ENCODE assay signal across 13 cellular contexts in the genomic region with DNA sequence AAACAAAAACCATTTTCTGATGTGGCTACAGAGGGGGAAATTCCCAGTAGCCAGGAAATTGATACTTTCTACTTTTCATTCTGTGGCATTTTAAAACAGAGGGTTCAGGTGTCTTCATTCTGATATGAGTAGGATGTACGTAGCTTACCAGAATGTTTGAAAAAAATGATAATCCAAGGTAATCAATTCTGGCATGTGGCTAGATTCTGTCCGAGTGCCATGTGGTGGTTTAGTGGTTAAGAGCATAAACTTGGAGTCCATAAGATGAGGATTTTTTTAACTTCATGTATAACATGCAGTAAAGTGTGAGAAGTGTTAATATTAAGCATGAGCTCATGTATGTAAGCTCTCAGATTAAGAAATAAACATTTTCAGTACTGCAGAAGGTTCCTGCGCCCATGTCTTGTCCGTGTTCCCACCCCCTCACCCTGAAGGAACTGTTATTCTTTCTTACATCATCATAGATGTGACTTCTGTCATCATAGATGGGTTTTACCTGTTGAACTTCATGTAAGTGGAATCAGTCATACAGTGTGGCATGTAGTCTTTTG. TPM values are rescaled to one million over a fixed set of nuclear protein-coding genes. Genes with fewer than 3 reads are reported as not detected.
DNase-seq lines count a peak whose midpoint lies in the region; ATAC-seq and TF ChIP-seq lines count a peak whose summit lies in the region.
"Had no signal": no experiment of that assay in that cellular context is flagged by ENCODE, and none has a peak within 500 bp of the region (broad histone marks: within the 10 kb centered on the region; RNA-seq: fewer than 3 reads in every experiment).

No MANE protein-coding gene starts in this region.

- peaks cover 18% of the 10 kb centered on the region for H3K36me3 Mint-ChIP-seq in activated CD8-positive, alpha-beta memory T cell treated with anti-CD3 and anti-CD28 coated beads, Interleukin-2, amount 10 ng/mL, durations not matched to agents 7 days and 5 days
- H3K36me3 Mint-ChIP-seq in activated naive CD8-positive, alpha-beta T cell treated with anti-CD3 and anti-CD28 coated beads for 36 hours, result peaks cover 52% of the 10 kb centered on the region
- peaks cover 5% of the 10 kb centered on the region for H3K36me3 Mint-ChIP-seq in stimulated activated memory B cell treated with anti-CD40 and anti-IgM and Interleukin-4, amounts not matched to agents 10 μg/mL and 1 μg/mL and 100 μg/mL, for 72 hours

- H3K27me3 Mint-ChIP-seq in activated CD8-positive, alpha-beta memory T cell treated with anti-CD3 and anti-CD28 coated beads, Interleukin-2, amount 10 ng/mL, durations not matched to agents 7 days and 5 days, result no peaks in the 10 kb centered on the region
- no peaks in the 10 kb centered on the region for H3K27me3 Mint-ChIP-seq in activated naive CD8-positive, alpha-beta T cell treated with anti-CD3 and anti-CD28 coated beads for 36 hours
- no peaks in the 10 kb centered on the region for H3K27me3 Mint-ChIP-seq in stimulated activated memory B cell treated with anti-CD40 and anti-IgM and Interleukin-4, amounts not matched to agents 10 μg/mL and 1 μg/mL and 100 μg/mL, for 72 hours

- peak overlapping the region; percentile 82 for H3K27ac Mint-ChIP-seq in activated CD8-positive, alpha-beta memory T cell treated with anti-CD3 and anti-CD28 coated beads, Interleukin-2, amount 10 ng/mL, durations not matched to agents 7 days and 5 days
- peak overlapping the region; percentile 97 for H3K27ac Mint-ChIP-seq in activated naive CD8-positive, alpha-beta T cell treated with anti-CD3 and anti-CD28 coated beads for 36 hours
- peak overlapping the region; percentile 47 for H3K27ac Mint-ChIP-seq in stimulated activated memory B cell treated with anti-CD40 and anti-IgM and Interleukin-4, amounts not matched to agents 10 μg/mL and 1 μg/mL and 100 μg/mL, for 72 hours

- H3K9me3 Mint-ChIP-seq in activated CD8-positive, alpha-beta memory T cell treated with anti-CD3 and anti-CD28 coated beads, Interleukin-2, amount 10 ng/mL, durations not matched to agents 7 days and 5 days (ENCODE audit: low read depth), result no peaks in the 10 kb centered on the region
- peaks cover 3% of the 10 kb centered on the region for H3K9me3 Mint-ChIP-seq in activated naive CD8-positive, alpha-beta T cell treated with anti-CD3 and anti-CD28 coated beads for 36 hours
- no peaks in the 10 kb centered on the region for H3K9me3 Mint-ChIP-seq in stimulated activated memory B cell treated with anti-CD40 and anti-IgM and Interleukin-4, amounts not matched to agents 10 μg/mL and 1 μg/mL and 100 μg/mL, for 72 hours

- no peak for TF ChIP-seq POLR2A in heart left ventricle (IDR thresholded peaks at IDR 0.05)

- peaks cover 0 to 78% (median 61%) of the 10 kb centered on the region in 12 donors for H3K4me1 ChIP-seq in heart left ventricle

- H3K9me3 ChIP-seq in heart left ventricle, result no peaks in the 10 kb centered on the region
- H3K9me3 ChIP-seq: adrenal gland, thyroid gland had no signal

- H3K27me3 ChIP-seq in heart left ventricle, result no peaks in the 10 kb centered on the region
- H3K27me3 ChIP-seq: adrenal gland, thyroid gland had no signal

- ATAC-seq in activated CD8-positive, alpha-beta memory T cell treated with anti-CD3 and anti-CD28 coated beads, Interleukin-2, amount 10 ng/mL, durations not matched to agents 7 days and 5 days, result no peak
- no peak for ATAC-seq in stimulated activated memory B cell treated with anti-CD40 and anti-IgM and Interleukin-4, amounts not matched to agents 10 μg/mL and 1 μg/mL and 100 μg/mL, for 72 hours
- ATAC-seq in HG02970 (IDR thresholded peaks at IDR 0.05; ENCODE audit: low FRiP score, unreplicated experiment), result no peak
- ATAC-seq in heart left ventricle, result no peak

- WGBS in heart left ventricle, 4 donors, result 70 to 77% (median 74%) methylated on average over 4 of the region's 4 CpGs

- no peak overlapping the region for H3K27ac ChIP-seq in heart left ventricle

- H3K36me3 ChIP-seq in heart left ventricle, result no peaks in the 10 kb centered on the region
- H3K36me3 ChIP-seq: adrenal gland, thyroid gland had no signal

- intact Hi-C loops in heart left ventricle (cut with DNase I), result loop anchor here in 4 of 10 donors (5.0 to 10.0 kb wide), 4 partner anchors 94 to 286 kb away; no protein-coding TSS in a partner anchor

- CTCF ChIA-PET in activated CD8-positive, alpha-beta memory T cell treated with anti-CD3 and anti-CD28 coated beads, Interleukin-2, amount 10 ng/mL, durations not matched to agents 7 days and 5 days (lab: Charles Lee), result interaction anchor here (1.2 to 3.2 kb wide), 6 partner anchors 9 to 215 kb away, joined by 3 to 13 read pairs (median 4); no protein-coding TSS in a partner anchor

- DNase-seq in activated CD8-positive, alpha-beta memory T cell treated with anti-CD3 and anti-CD28 coated beads, Interleukin-2, amount 10 ng/mL, durations not matched to agents 7 days and 5 days, result no peak
- no peak for DNase-seq in activated CD8-positive, alpha-beta memory T cell treated with anti-CD3 and anti-CD28 coated beads for 24 hours
- DNase-seq in NCI-H69 (lab: John Stamatoyannopoulos, UW) (peak; percentile 13), OCI-M2 (lab: John Stamatoyannopoulos, UW; ENCODE audit: unreplicated experiment) (no peak), heart left ventricle (no peak)
- DNase-seq in activated naive CD8-positive, alpha-beta T cell treated with anti-CD3 and anti-CD28 coated beads for 36 hours, result no peak
- DNase-seq: activated CD4-positive, alpha-beta T cell treated with anti-CD3 and anti-CD28 coated beads for 4 hours; GOT3; thyroid gland had no signal

- no peak overlapping the region for H3K4me3 ChIP-seq in heart left ventricle
- H3K4me3 ChIP-seq: adrenal gland, smooth muscle cell, thyroid gland had no signal

- peak overlapping the region; percentile 76 for H3K4me3 Mint-ChIP-seq in activated CD8-positive, alpha-beta memory T cell treated with anti-CD3 and anti-CD28 coated beads, Interleukin-2, amount 10 ng/mL, durations not matched to agents 7 days and 5 days
- peak overlapping the region; percentile 89 for H3K4me3 Mint-ChIP-seq in activated naive CD8-positive, alpha-beta T cell treated with anti-CD3 and anti-CD28 coated beads for 36 hours
- peak overlapping the region; percentile 44 for H3K4me3 Mint-ChIP-seq in stimulated activated memory B cell treated with anti-CD40 and anti-IgM and Interleukin-4, amounts not matched to agents 10 μg/mL and 1 μg/mL and 100 μg/mL, for 72 hours

- H3K4me1 Mint-ChIP-seq in activated CD8-positive, alpha-beta memory T cell treated with anti-CD3 and anti-CD28 coated beads, Interleukin-2, amount 10 ng/mL, durations not matched to agents 7 days and 5 days, result peaks cover 65% of the 10 kb centered on the region
- H3K4me1 Mint-ChIP-seq in activated naive CD8-positive, alpha-beta T cell treated with anti-CD3 and anti-CD28 coated beads for 36 hours, result peaks cover 65% of the 10 kb centered on the region
- peaks cover 75% of the 10 kb centered on the region for H3K4me1 Mint-ChIP-seq in stimulated activated memory B cell treated with anti-CD40 and anti-IgM and Interleukin-4, amounts not matched to agents 10 μg/mL and 1 μg/mL and 100 μg/mL, for 72 hours

- TF ChIP-seq CTCF in heart left ventricle (IDR thresholded peaks at IDR 0.05), result no peak

RNA-seq across cellular contexts. Expression of a gene that starts 4.5 kb away (rescaled TPM):
- total RNA-seq in activated CD8-positive, alpha-beta memory T cell treated with anti-CD3 and anti-CD28 coated beads, Interleukin-2, amount 10 ng/mL, durations not matched to agents 7 days and 5 days, result 10 to 100 TPM; 32.5 to 43.1 TPM
- 10 to 100 TPM; 67.3 to 68.7 TPM for total RNA-seq in activated naive CD8-positive, alpha-beta T cell treated with anti-CD3 and anti-CD28 coated beads for 36 hours
- total RNA-seq in heart left ventricle, result 10 to 100 TPM; 13.8 to 26.5 (median 20.8) TPM
- 10 to 100 TPM in 1 of 2 donors, 1 to 10 TPM in 1; 8.6 to 18.4 TPM for polyA plus RNA-seq in heart left ventricle

Comparison
In these comparisons a context has a peak if more than half of its experiments do, and no peak if none do; other contexts are left out.
1. H3K27ac Mint-ChIP-seq: peak in every context shown above with its lines; median percentile 97 in activated naive CD8-positive, alpha-beta T cell treated with anti-CD3 and anti-CD28 coated beads for 36 hours; 82 in activated CD8-positive, alpha-beta memory T cell treated with anti-CD3 and anti-CD28 coated beads, Interleukin-2, amount 10 ng/mL, durations not matched to agents 7 days and 5 days; 47 in stimulated activated memory B cell treated with anti-CD40 and anti-IgM and Interleukin-4, amounts not matched to agents 10 μg/mL and 1 μg/mL and 100 μg/mL, for 72 hours.